10 cellular contexts compared by ENCODE assay signal in the genomic region with DNA sequence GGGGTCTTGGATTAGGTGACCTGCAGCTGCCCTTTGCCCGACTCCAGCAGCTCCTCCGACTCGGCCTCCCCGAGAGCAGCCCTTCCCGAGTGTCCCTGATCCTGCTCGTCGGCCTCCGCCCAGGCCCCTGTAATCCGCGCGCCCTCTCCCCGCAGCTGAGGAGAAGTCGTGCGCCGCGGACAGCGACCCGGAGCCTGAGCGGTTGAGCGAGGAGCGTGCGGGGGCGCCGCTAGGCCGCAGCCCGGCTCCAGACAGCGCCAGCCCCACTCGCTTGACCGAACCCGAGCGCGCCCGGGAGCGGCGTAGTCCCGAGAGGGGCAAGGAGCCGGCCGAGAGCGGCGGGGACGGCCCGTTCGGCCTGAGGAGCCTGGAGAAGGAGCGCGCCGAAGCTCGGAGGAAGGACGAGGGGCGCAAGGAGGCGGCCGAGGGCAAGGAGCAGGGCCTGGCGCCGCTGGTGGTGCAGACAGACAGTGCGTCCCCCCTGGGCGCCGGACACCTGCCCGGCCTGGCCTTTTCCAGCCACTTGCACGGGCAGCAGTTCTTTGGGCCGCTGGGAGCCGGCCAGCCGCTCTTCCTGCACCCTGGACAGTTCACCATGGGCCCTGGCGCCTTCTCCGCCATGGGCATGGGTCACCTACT. TPM values are rescaled to one million over a fixed set of nuclear protein-coding genes. Genes with fewer than 3 reads are reported as not detected.
DNase-seq lines count a peak whose midpoint lies in the region; ATAC-seq, FAIRE-seq and TF ChIP-seq lines count a peak whose summit lies in the region.
"Had no signal": no experiment of that assay in that cellular context is flagged by ENCODE, and none has a peak within 500 bp of the region (broad histone marks: within the 10 kb centered on the region; RNA-seq: fewer than 3 reads in every experiment).

No MANE protein-coding gene starts in this region.

- POLR2A ChIA-PET in endothelial cell of umbilical vein (lab: Charles Lee), result no interaction called here

- peaks cover 3% of the 10 kb centered on the region for H3K9me3 Mint-ChIP-seq in neural progenitor cell

- H3K9ac ChIP-seq in endothelial cell of umbilical vein (replicated peaks; ENCODE audit: extremely low read depth, insufficient read depth, low read length) (no peak overlapping the region), neural progenitor cell (no peak overlapping the region)

- CTCF ChIA-PET in endothelial cell of umbilical vein (lab: Charles Lee), result interaction anchor here (1.3 to 1.5 kb wide), 3 partner anchors 170 to 684 kb away, joined by 3 to 4 read pairs (median 3); no protein-coding TSS in a partner anchor

- H3K27ac ChIP-seq in cardiac muscle cell (peak overlapping the region; percentile 67), endothelial cell of umbilical vein (ENCODE audit: insufficient read depth, low read depth, low read length) (no peak overlapping the region), neural progenitor cell (no peak overlapping the region), uterus (peak overlapping the region; percentile 83 to 91), WERI-Rb-1 (no peak overlapping the region)
- H3K27ac ChIP-seq: C4-2B had no signal

- dilution Hi-C loops in endothelial cell of umbilical vein (cut with MboI; ENCODE audit: extremely low pct_ligation_motif_present, low sequenced_read_pairs), result no loop called here

- ATAC-seq in Right ventricle myocardium inferior, result no peak
- no peak for ATAC-seq in HG02759 (IDR thresholded peaks at IDR 0.05; ENCODE audit: unreplicated experiment)

- TF ChIP-seq CTCF in cardiac muscle cell (IDR thresholded peaks at IDR 0.05; ENCODE audit: low read depth, low read length) (no peak), endothelial cell of umbilical vein (IDR thresholded peaks at IDR 0.05; ENCODE audit: extremely low read depth in 1 of 2, insufficient read depth in 1 of 2, low read depth in 1 of 2, low read length in 2 of 2) (no peak), neural progenitor cell (IDR thresholded peaks at IDR 0.05) (peak; percentile 24), uterus (IDR thresholded peaks at IDR 0.05) (no peak), GM20000 (IDR thresholded peaks at IDR 0.05; ENCODE audit: extremely low read depth, missing control alignments) (no peak), WERI-Rb-1 (IDR thresholded peaks at IDR 0.05; ENCODE audit: low read depth, low read length) (no peak)

- no peak for FAIRE-seq in endothelial cell of umbilical vein (lab: Jason Lieb, UNC)

- peaks cover 12% of the 10 kb centered on the region for H3F3A ChIP-seq in neural progenitor cell (ENCODE audit: low read depth)

- peaks cover 29% of the 10 kb centered on the region for H3K36me3 ChIP-seq in cardiac muscle cell
- no peaks in the 10 kb centered on the region for H3K36me3 ChIP-seq in endothelial cell of umbilical vein (ENCODE audit: control insufficient read depth in 2 of 2, extremely low read depth in 1 of 2, insufficient read depth in 2 of 2, low read length in 2 of 2)
- H3K36me3 ChIP-seq in neural progenitor cell, result no peaks in the 10 kb centered on the region
- no peaks in the 10 kb centered on the region for H3K36me3 ChIP-seq in uterus
- H3K36me3 ChIP-seq in WERI-Rb-1, result no peaks in the 10 kb centered on the region; the same call in 1 of the 2 replicates

- H3K4me2 ChIP-seq in endothelial cell of umbilical vein (ENCODE audit: insufficient read depth, low read length) (no peak overlapping the region), neural progenitor cell (peak overlapping the region; percentile 69)

- H3K79me2 ChIP-seq in endothelial cell of umbilical vein (ENCODE audit: control insufficient read depth, insufficient read depth, low read length), result no peaks in the 10 kb centered on the region
- H3K79me2 ChIP-seq in neural progenitor cell (ENCODE audit: low read depth), result no peaks in the 10 kb centered on the region

- H2AFZ ChIP-seq in endothelial cell of umbilical vein (ENCODE audit: low read depth, low read length) (no peak overlapping the region), neural progenitor cell (replicated peaks) (no peak overlapping the region)

- H3K27ac Mint-ChIP-seq in neural progenitor cell, result no peak overlapping the region

- H3K4me3 ChIP-seq in cardiac muscle cell (peak overlapping the region; percentile 63), endothelial cell of umbilical vein (replicated peaks in 1 of 3; ENCODE audit: insufficient read depth in 1 of 3, low read depth in 1 of 3, low read length in 3 of 3) (no peak overlapping the region), neural progenitor cell (peak overlapping the region; percentile 36), uterus (peak overlapping the region; percentile 7 to 11), WERI-Rb-1 (ENCODE audit: low read depth, low read length) (no peak overlapping the region)

- H3K36me3 Mint-ChIP-seq in neural progenitor cell, result no peaks in the 10 kb centered on the region

- H3K9me3 ChIP-seq in cardiac muscle cell (ENCODE audit: low read depth) (no peaks in the 10 kb centered on the region), endothelial cell of umbilical vein (replicated peaks; ENCODE audit: control insufficient read depth, insufficient read depth, low read length) (no peaks in the 10 kb centered on the region), neural progenitor cell (ENCODE audit: low read depth) (no peaks in the 10 kb centered on the region), uterus (no peaks in the 10 kb centered on the region), WERI-Rb-1 (ENCODE audit: severe bottlenecking) (no peaks in the 10 kb centered on the region)

- H3K27me3 ChIP-seq in cardiac muscle cell (peaks cover 71% of the 10 kb centered on the region), endothelial cell of umbilical vein (ENCODE audit: control insufficient read depth in 2 of 2, insufficient read depth in 2 of 2, low read length in 2 of 2) (peaks cover 80 to 91% of the 10 kb centered on the region in 2 experiments), neural progenitor cell (peaks cover 100% of the 10 kb centered on the region), uterus (peaks cover 0 to 7% of the 10 kb centered on the region in 2 donors), WERI-Rb-1 (ENCODE audit: insufficient read depth, low read depth, severe bottlenecking) (peaks cover 14% of the 10 kb centered on the region)

- no peaks in the 10 kb centered on the region for H3K9me1 ChIP-seq in endothelial cell of umbilical vein (replicated peaks; ENCODE audit: control insufficient read depth, extremely low read depth, insufficient read depth, low read length)

- no peaks in the 10 kb centered on the region for H4K20me1 ChIP-seq in endothelial cell of umbilical vein (replicated peaks; ENCODE audit: control insufficient read depth, extremely low read depth, insufficient read depth, low read length)
- peaks cover 94% of the 10 kb centered on the region for H4K20me1 ChIP-seq in neural progenitor cell (ENCODE audit: low read depth)

- BruUV-seq in endothelial cell of umbilical vein (replicated peaks; lab: Mats Ljungman, UMichigan), result no TSS peak

- DNase-seq in cardiac muscle cell (ENCODE audit: low read depth in 1 of 2, low spot score in 1 of 2) (peak in 1 of 2 donors; percentile 51), Right ventricle myocardium inferior (ENCODE audit: missing footprints) (no peak), endothelial cell of umbilical vein (ENCODE audit: low read depth, low spot score) (no peak), neural progenitor cell (ENCODE audit: low spot score) (peak; percentile 87), uterus (peak in 1 of 2 donors; percentile 22), GM20000 (ENCODE audit: low spot score) (no peak), WERI-Rb-1 (no peak)
- DNase-seq: stimulated activated CD4-positive, alpha-beta T cell treated with anti-CD3 and anti-CD28 coated beads, Interleukin-4, amount 100 ng/mL, for 1 hour had no signal

- TF ChIP-seq POLR2A in endothelial cell of umbilical vein (IDR thresholded peaks at IDR 0.05; ENCODE audit: low read depth, low read length), result no peak
- no peak for TF ChIP-seq POLR2A in uterus (IDR thresholded peaks at IDR 0.05)

- peaks cover 47% of the 10 kb centered on the region for H3K4me1 ChIP-seq in cardiac muscle cell (ENCODE audit: low read depth)
- H3K4me1 ChIP-seq in endothelial cell of umbilical vein (ENCODE audit: control insufficient read depth, extremely low read depth, insufficient read depth, low read length), result peaks cover 2% of the 10 kb centered on the region
- peaks cover 13% of the 10 kb centered on the region for H3K4me1 ChIP-seq in neural progenitor cell
- H3K4me1 ChIP-seq in uterus, result no peaks in the 10 kb centered on the region

- peaks cover 17% of the 10 kb centered on the region for H3K4me1 Mint-ChIP-seq in neural progenitor cell

- H3K4me3 Mint-ChIP-seq in neural progenitor cell, result peak overlapping the region; percentile 46

- intact Hi-C loops in Right ventricle myocardium inferior (cut with DNase I) (no loop called here), endothelial cell of umbilical vein (cut with micrococcal nuclease) (no loop called here), uterus (cut with DNase I; ENCODE audit: low total_unique reads) (no loop called here)

- H3K27me3 Mint-ChIP-seq in neural progenitor cell (ENCODE audit: insufficient read depth, low read depth), result peaks cover 82% of the 10 kb centered on the region

RNA-seq across cellular contexts. Expression of gene TBX2, which starts 5.5 kb away (rescaled TPM):
- total RNA-seq in cardiac muscle cell (228 and 273 TPM in 2 replicates), Right ventricle myocardium inferior (12.1 TPM), endothelial cell of umbilical vein (not detected in 2 replicates), neural progenitor cell (ENCODE audit: low replicate concordance) (not detected in 2 replicates), uterus (10 to 100 TPM in 3 of 4 donors, under 1 TPM in 1; 0.29 to 40.5 (median 27.4) TPM)
- polyA plus RNA-seq in cardiac muscle cell (193 and 212 TPM in 2 replicates), endothelial cell of umbilical vein (not detected in 2 replicates)
- 0.01 TPM in 1 of 2 replicates, not detected in the other for polyA plus RNA-seq in endothelial cell of umbilical vein (2011; cell fraction: cytosol; rRNA removed)
- polyA plus RNA-seq in endothelial cell of umbilical vein (2011; cell fraction: nucleus; rRNA removed), result not detected in 2 replicates
- polyA plus RNA-seq in endothelial cell of umbilical vein (2012), result not detected in 2 replicates
- polyA minus RNA-seq in endothelial cell of umbilical vein, result not detected in 2 replicates
- 0.82 TPM for polyA minus RNA-seq in endothelial cell of umbilical vein (2011; cell fraction: cytosol; rRNA and poly(A)+ RNA removed)
- not detected in 2 replicates for polyA minus RNA-seq in endothelial cell of umbilical vein (2011; cell fraction: nucleus; rRNA and poly(A)+ RNA removed)

RNA-seq across cellular contexts. Expression of gene TBX4, which starts 47.1 kb away (rescaled TPM):
- total RNA-seq in cardiac muscle cell (1.6 and 1.9 TPM in 2 replicates), Right ventricle myocardium inferior (not detected), endothelial cell of umbilical vein (not detected in 2 replicates), neural progenitor cell (ENCODE audit: low replicate concordance) (not detected in 2 replicates), uterus (not detected)
- polyA plus RNA-seq in cardiac muscle cell (0.54 and 2.6 TPM in 2 replicates), endothelial cell of umbilical vein (not detected in 2 replicates)
- not detected in 2 replicates for polyA plus RNA-seq in endothelial cell of umbilical vein (2011; cell fraction: cytosol; rRNA removed)
- polyA plus RNA-seq in endothelial cell of umbilical vein (2011; cell fraction: nucleus; rRNA removed), result not detected in 2 replicates
- not detected in 2 replicates for polyA plus RNA-seq in endothelial cell of umbilical vein (2012)
- not detected in 2 replicates for polyA minus RNA-seq in endothelial cell of umbilical vein
- polyA minus RNA-seq in endothelial cell of umbilical vein (2011; cell fraction: cytosol; rRNA and poly(A)+ RNA removed), result not detected
- polyA minus RNA-seq in endothelial cell of umbilical vein (2011; cell fraction: nucleus; rRNA and poly(A)+ RNA removed), result not detected in 2 replicates

Comparison
In these comparisons a context has a peak if more than half of its experiments do, and no peak if none do; other contexts are left out.
1. H3K27ac ChIP-seq: peak in cardiac muscle cell (single experiment) and uterus (2 of 2); none in endothelial cell of umbilical vein (single experiment), neural progenitor cell (single experiment) and WERI-Rb-1 (single experiment).
2. H3K4me3 ChIP-seq: peak in cardiac muscle cell (single experiment), neural progenitor cell (single experiment) and uterus (2 of 2); none in endothelial cell of umbilical vein (0 of 3) and WERI-Rb-1 (single experiment).